15 cellular contexts compared by ENCODE assay signal in the genomic region with DNA sequence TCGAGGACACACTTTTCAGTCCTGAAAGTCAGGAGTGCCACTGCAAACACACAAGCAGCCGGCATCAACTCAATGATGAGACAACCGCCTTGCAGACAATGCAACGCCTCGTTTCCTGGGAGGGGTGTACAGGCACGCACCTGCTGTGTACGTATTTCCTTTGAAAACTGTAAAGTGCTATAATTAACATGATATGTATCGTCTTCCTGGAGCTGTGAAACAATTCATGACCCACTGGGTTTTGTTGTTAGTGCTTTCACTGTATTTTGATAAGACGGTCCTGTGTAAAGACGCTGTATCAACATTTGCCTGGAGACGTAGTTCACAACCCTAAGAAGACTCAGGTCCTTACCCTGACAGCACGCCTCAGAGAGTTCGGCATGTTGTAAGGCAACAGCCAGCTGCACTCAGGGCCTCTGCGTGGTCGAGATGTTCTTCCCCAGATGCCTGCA.
DNase-seq lines count a peak whose midpoint lies in the region; ATAC-seq and TF ChIP-seq lines count a peak whose summit lies in the region.
"Had no signal": no experiment of that assay in that cellular context is flagged by ENCODE, and none has a peak within 500 bp of the region (broad histone marks: within the 10 kb centered on the region; RNA-seq: fewer than 3 reads in every experiment).

No MANE protein-coding gene starts in this region.

- no peaks in the 10 kb centered on the region for H3K36me3 Mint-ChIP-seq in activated CD4-positive, alpha-beta T cell treated with anti-CD3 and anti-CD28 coated beads, Interleukin-2, amount 10 ng/mL, durations not matched to agents 7 days and 5 days (ENCODE audit: low read depth)
- H3K36me3 Mint-ChIP-seq in IgD-negative memory B cell (no peaks in the 10 kb centered on the region), activated B cell treated with CpG ODN at 0.5 μM for 24 hours (ENCODE audit: low read depth) (no peaks in the 10 kb centered on the region)
- no peaks in the 10 kb centered on the region for H3K36me3 Mint-ChIP-seq in naive thymus-derived CD8-positive, alpha-beta T cell
- H3K36me3 Mint-ChIP-seq: immature natural killer cell had no signal

- POLR2A ChIA-PET in activated CD4-positive, alpha-beta T cell treated with anti-CD3 and anti-CD28 coated beads, Interleukin-2, amount 10 ng/mL, durations not matched to agents 7 days and 5 days (lab: Charles Lee) = no interaction called here
- POLR2A ChIA-PET in activated B cell treated with CpG ODN at 0.5 μM for 24 hours (lab: Charles Lee) = no interaction called here
- POLR2A ChIA-PET in naive thymus-derived CD8-positive, alpha-beta T cell (lab: Charles Lee) = no interaction called here

- H3K27ac Mint-ChIP-seq in activated CD4-positive, alpha-beta T cell treated with anti-CD3 and anti-CD28 coated beads, Interleukin-2, amount 10 ng/mL, durations not matched to agents 7 days and 5 days = peak overlapping the region; percentile 83
- peak overlapping the region in 2 of 3 donors; percentile 24 to 73 for H3K27ac Mint-ChIP-seq in IgD-negative memory B cell
- H3K27ac Mint-ChIP-seq in activated B cell treated with CpG ODN at 0.5 μM for 24 hours = peak overlapping the region; percentile 54
- peak overlapping the region in 6 of 10 donors; percentile 32 to 85 (median 48) for H3K27ac Mint-ChIP-seq in naive thymus-derived CD8-positive, alpha-beta T cell
- H3K27ac Mint-ChIP-seq: immature natural killer cell had no signal

- peaks cover 17% of the 10 kb centered on the region for H3K4me1 Mint-ChIP-seq in activated CD4-positive, alpha-beta T cell treated with anti-CD3 and anti-CD28 coated beads, Interleukin-2, amount 10 ng/mL, durations not matched to agents 7 days and 5 days
- H3K4me1 Mint-ChIP-seq in IgD-negative memory B cell = peaks cover 4 to 8% (median 6%) of the 10 kb centered on the region in 3 donors
- peaks cover 24% of the 10 kb centered on the region for H3K4me1 Mint-ChIP-seq in activated B cell treated with CpG ODN at 0.5 μM for 24 hours
- peaks cover 3 to 13% (median 8%) of the 10 kb centered on the region in 4 donors for H3K4me1 Mint-ChIP-seq in naive thymus-derived CD8-positive, alpha-beta T cell
- H3K4me1 Mint-ChIP-seq: immature natural killer cell had no signal

- TF ChIP-seq CTCF in activated B cell treated with CpG ODN at 0.5 μM for 24 hours (IDR thresholded peaks at IDR 0.05) = no peak

- H3K4me3 Mint-ChIP-seq in activated CD4-positive, alpha-beta T cell treated with anti-CD3 and anti-CD28 coated beads, Interleukin-2, amount 10 ng/mL, durations not matched to agents 7 days and 5 days = no peak overlapping the region
- H3K4me3 Mint-ChIP-seq in IgD-negative memory B cell (peak overlapping the region in 3 of 4 donors; percentile 25 to 51 (median 39)), activated B cell treated with CpG ODN at 0.5 μM for 24 hours (peak overlapping the region; percentile 21)
- H3K4me3 Mint-ChIP-seq in naive thymus-derived CD8-positive, alpha-beta T cell = peak overlapping the region in 5 of 10 donors; percentile 8 to 46 (median 22)
- H3K4me3 Mint-ChIP-seq: immature natural killer cell had no signal

- peak; percentile 66 for ATAC-seq in activated B cell treated with CpG ODN at 0.5 μM for 24 hours (ENCODE audit: low read depth)
- ATAC-seq in naive thymus-derived CD8-positive, alpha-beta T cell = peak; percentile 65 to 81
- no peak for ATAC-seq in GM21786 (IDR thresholded peaks at IDR 0.05; ENCODE audit: unreplicated experiment)
- no peak for ATAC-seq in GM21528 (IDR thresholded peaks at IDR 0.05; ENCODE audit: low FRiP score, unreplicated experiment)
- ATAC-seq in HG02571 (IDR thresholded peaks at IDR 0.05; ENCODE audit: unreplicated experiment) = no peak
- ATAC-seq: pancreas had no signal

- intact Hi-C loops in activated B cell treated with CpG ODN at 0.5 μM for 24 hours (cut with micrococcal nuclease) = no loop called here

- CTCF ChIA-PET in activated CD4-positive, alpha-beta T cell treated with anti-CD3 and anti-CD28 coated beads, Interleukin-2, amount 10 ng/mL, durations not matched to agents 7 days and 5 days (lab: Charles Lee) = no interaction called here
- CTCF ChIA-PET in activated B cell treated with CpG ODN at 0.5 μM for 24 hours (lab: Charles Lee) = no interaction called here

- peak; percentile 26 for DNase-seq in activated CD4-positive, alpha-beta T cell treated with anti-CD3 and anti-CD28 coated beads, Interleukin-2, amount 10 ng/mL, durations not matched to agents 7 days and 5 days
- DNase-seq in activated CD4-positive, alpha-beta T cell treated with anti-CD3 and anti-CD28 coated beads for 4 hours = no peak
- DNase-seq in activated B cell treated with CpG ODN at 0.5 μM for 24 hours = no peak
- peak in 3 of 10 donors; percentile 3 to 26 (median 18) for DNase-seq in naive thymus-derived CD8-positive, alpha-beta T cell
- DNase-seq: activated gamma-delta T cell treated with Interleukin-2 at 50 U/mL for 16 hours, immature natural killer cell, KG1, midbrain, NCI-H1436, NCI-H526 treated with DMSO at 0.1 percent for 48 hours had no signal

- H3K9me3 Mint-ChIP-seq in activated CD4-positive, alpha-beta T cell treated with anti-CD3 and anti-CD28 coated beads, Interleukin-2, amount 10 ng/mL, durations not matched to agents 7 days and 5 days = no peaks in the 10 kb centered on the region
- H3K9me3 Mint-ChIP-seq in IgD-negative memory B cell = peaks cover 0 to 2% (median 1%) of the 10 kb centered on the region in 3 donors
- no peaks in the 10 kb centered on the region for H3K9me3 Mint-ChIP-seq in activated B cell treated with CpG ODN at 0.5 μM for 24 hours
- H3K9me3 Mint-ChIP-seq in naive thymus-derived CD8-positive, alpha-beta T cell = no peaks in the 10 kb centered on the region
- H3K9me3 Mint-ChIP-seq: immature natural killer cell had no signal

- H3K27me3 Mint-ChIP-seq in activated CD4-positive, alpha-beta T cell treated with anti-CD3 and anti-CD28 coated beads, Interleukin-2, amount 10 ng/mL, durations not matched to agents 7 days and 5 days = no peaks in the 10 kb centered on the region
- peaks cover 15% of the 10 kb centered on the region for H3K27me3 Mint-ChIP-seq in IgD-negative memory B cell
- peaks cover 8% of the 10 kb centered on the region for H3K27me3 Mint-ChIP-seq in activated B cell treated with CpG ODN at 0.5 μM for 24 hours
- H3K27me3 Mint-ChIP-seq in naive thymus-derived CD8-positive, alpha-beta T cell = peaks cover 1 to 21% (median 11%) of the 10 kb centered on the region in 5 donors

Comparison
In these comparisons a context has a peak if more than half of its experiments do, and no peak if none do; other contexts are left out.
1. ATAC-seq: peak in activated B cell treated with CpG ODN at 0.5 μM for 24 hours (single experiment) and naive thymus-derived CD8-positive, alpha-beta T cell (2 of 2); none in GM21786 (single experiment), GM21528 (single experiment) and HG02571 (single experiment).
2. Peak in every context shown above with its lines, with median percentiles within 50 percentile points of each other: H3K27ac Mint-ChIP-seq.